ENCODE assay signal across 1 cellular context in genomic region chr3:183296944-183297343, GRCh38.
TF ChIP-seq lines count a peak whose summit lies in the region.

No MANE protein-coding gene starts in this region.

TF ChIP-seq in WTC11, 78 proteins besides CTCF, POLR2A, EP300 and RAD21 (continued from another document):
- TF ChIP-seq ZBTB43 (CRISPR knock-in tag; IDR thresholded peaks at IDR 0.05) = no peak
- no peak for TF ChIP-seq ZSCAN18 (CRISPR knock-in tag; IDR thresholded peaks at IDR 0.05)
- TF ChIP-seq GRHL2 (CRISPR knock-in tag; IDR thresholded peaks at IDR 0.05; ENCODE audit: insufficient replicate concordance, severe bottlenecking) = no peak
- TF ChIP-seq SOX15 (CRISPR knock-in tag; IDR thresholded peaks at IDR 0.05) = no peak
- TF ChIP-seq MYBL2 (CRISPR knock-in tag; IDR thresholded peaks at IDR 0.05) = no peak
TF ChIP-seq in WTC11: peak in this region for 0.
